In genomic region chr12:62604373-62604772, GRCh38 we compare ENCODE assay signal across 8 cellular contexts.
DNase-seq lines count a peak whose midpoint lies in the region; ATAC-seq, FAIRE-seq and TF ChIP-seq lines count a peak whose summit lies in the region.

No MANE protein-coding gene starts in this region.

- H3K9me3 Mint-ChIP-seq in stimulated activated naive CD8-positive, alpha-beta T cell treated with anti-CD3 and anti-CD28 coated beads, Interleukin-15, Interleukin-2, amounts not matched to agents 100 ng/mL and 50 ng/mL, for 24 hours = no peaks in the 10 kb centered on the region

- H4K20me1 ChIP-seq in K562 (replicated peaks; ENCODE audit: control insufficient read depth, insufficient read depth, low read length) = no peaks in the 10 kb centered on the region

- peak overlapping the region in 1 of 2 experiments; percentile 98; a peak in 3 of 4 replicates for H3K9ac ChIP-seq in K562 (ENCODE audit: insufficient read depth in 1 of 2, low read depth in 2 of 2, low read length in 2 of 2)

- H3K4me3 ChIP-seq in K562 (peak overlapping the region; percentile 73), mesodermal cell (ENCODE audit: extremely low read depth, insufficient read depth, low read length, poor library complexity, severe bottlenecking) (peak overlapping the region; percentile 88), aorta (ENCODE audit: low read length in 2 of 2) (peak overlapping the region; percentile 48 to 94)

- H3K36me3 ChIP-seq in K562 (ENCODE audit: control insufficient read depth, insufficient read depth, low read length) (peaks cover 2% of the 10 kb centered on the region; the same call in 1 of the 3 replicates), mesodermal cell (ENCODE audit: control insufficient read depth, insufficient read depth, low read length) (peaks cover 16% of the 10 kb centered on the region), aorta (ENCODE audit: control insufficient read depth in 1 of 2, insufficient read depth in 2 of 2, low read length in 1 of 2) (no peaks in the 10 kb centered on the region)

- no peak for TF ChIP-seq POLR2A in K562 (conservative IDR thresholded peaks at IDR 0.05)

- no peak for TF ChIP-seq EP300 in K562 (IDR thresholded peaks at IDR 0.05; ENCODE audit: low read length)

- CTCF ChIA-PET in K562 (lab: Yijun Ruan, JAX; ENCODE audit: low intra/inter-chr PET ratio) = no interaction called here

- H3K27me3 ChIP-seq in K562 (ENCODE audit: control insufficient read depth in 2 of 2, insufficient read depth in 2 of 2, low read length in 2 of 2) = no peaks in the 10 kb centered on the region
- H3K27me3 ChIP-seq in aorta (ENCODE audit: control insufficient read depth in 1 of 2, insufficient read depth in 2 of 2, low read length in 1 of 2) = no peaks in the 10 kb centered on the region

- no peak for TF ChIP-seq CTCF in K562 (IDR thresholded peaks at IDR 0.05 in 2 of 3, conservative IDR thresholded peaks at IDR 0.05 in 1 of 3; ENCODE audit: insufficient read depth in 2 of 3, low read depth in 1 of 3, low read length in 3 of 3)

- TF ChIP-seq RAD21 in K562 (CRISPR knock-in tag; conservative IDR thresholded peaks at IDR 0.05 in 1 of 2, IDR thresholded peaks at IDR 0.05 in 1 of 2) = no peak

- peaks cover 33% of the 10 kb centered on the region for H3K79me2 ChIP-seq in K562 (ENCODE audit: control insufficient read depth, insufficient read depth, low read length)

- no peak for ATAC-seq in stimulated activated naive CD8-positive, alpha-beta T cell treated with anti-CD3 and anti-CD28 coated beads, Interleukin-15, Interleukin-2, amounts not matched to agents 100 U/mL and 50 U/mL, for 24 hours
- ATAC-seq in K562 = no peak
- no peak for ATAC-seq in aorta (ENCODE audit: low FRiP score)
- ATAC-seq in left colon = no peak
- ATAC-seq in activated CD4-positive, CD25-positive, alpha-beta regulatory T cell treated with anti-CD3 and anti-CD28 coated beads, Interleukin-2, amount 50 U/mL, for 24 hours = no peak

- peaks cover 23% of the 10 kb centered on the region for H3K36me3 Mint-ChIP-seq in stimulated activated naive CD8-positive, alpha-beta T cell treated with anti-CD3 and anti-CD28 coated beads, Interleukin-15, Interleukin-2, amounts not matched to agents 100 ng/mL and 50 ng/mL, for 24 hours (ENCODE audit: low read depth)

- H3K4me1 Mint-ChIP-seq in stimulated activated naive CD8-positive, alpha-beta T cell treated with anti-CD3 and anti-CD28 coated beads, Interleukin-15, Interleukin-2, amounts not matched to agents 100 ng/mL and 50 ng/mL, for 24 hours (ENCODE audit: low read depth) = peaks cover 51% of the 10 kb centered on the region

- POLR2A ChIA-PET in K562 (lab: Yijun Ruan, JAX) = interaction anchor here (0.6 to 2.5 kb wide), 4 partner anchors 7 to 1206 kb away, joined by 3 to 7 read pairs (median 4); no protein-coding TSS in a partner anchor

- peak overlapping the region; percentile 94 for H3K27ac Mint-ChIP-seq in stimulated activated naive CD8-positive, alpha-beta T cell treated with anti-CD3 and anti-CD28 coated beads, Interleukin-15, Interleukin-2, amounts not matched to agents 100 ng/mL and 50 ng/mL, for 24 hours

- H3K27ac ChIP-seq in K562 (ENCODE audit: extremely low read depth, low read depth, low read length) (no peak overlapping the region), mesodermal cell (ENCODE audit: low read depth, low read length, severe bottlenecking) (peak overlapping the region; percentile 100), aorta (ENCODE audit: low read depth in 1 of 2, low read length in 2 of 2) (no peak overlapping the region)

- no peak overlapping the region for H2AFZ ChIP-seq in K562 (ENCODE audit: low read depth, low read length)

- no peaks in the 10 kb centered on the region for H3K9me1 ChIP-seq in K562 (ENCODE audit: control insufficient read depth, insufficient read depth, low read length)

- H3K4me1 ChIP-seq in K562 (replicated peaks in 1 of 2; ENCODE audit: control insufficient read depth in 2 of 2, insufficient read depth in 2 of 2, low read length in 2 of 2) (peaks cover 17% of the 10 kb centered on the region in 2 experiments; a peak in 4 of 5 replicates), mesodermal cell (ENCODE audit: control insufficient read depth, insufficient read depth, low read length, poor library complexity, severe bottlenecking) (peaks cover 9% of the 10 kb centered on the region), aorta (ENCODE audit: control insufficient read depth in 1 of 2, insufficient read depth in 2 of 2, low read length in 2 of 2) (peaks cover 0 to 3% of the 10 kb centered on the region in 2 donors)

- peak overlapping the region; percentile 86 for H3K4me2 ChIP-seq in K562 (ENCODE audit: insufficient read depth, low read length)

- intact Hi-C loops in K562 (cut with micrococcal nuclease) = loop anchor here (10.0 kb wide), 1 partner anchor 340 kb away; the partner anchor contains the start of gene USP15
- intact Hi-C loops in aorta (cut with DNase I) = loop anchor here in 1 of 2 donors (5.0 kb wide), 1 partner anchor 137 kb away; the partner anchor contains the start of gene MON2
- intact Hi-C loops in left colon (cut with DNase I, micrococcal nuclease) = loop anchor here in 1 of 2 donors (5.0 kb wide), 1 partner anchor 188 kb away; no protein-coding TSS in a partner anchor

- peak overlapping the region; percentile 91 for H3K4me3 Mint-ChIP-seq in stimulated activated naive CD8-positive, alpha-beta T cell treated with anti-CD3 and anti-CD28 coated beads, Interleukin-15, Interleukin-2, amounts not matched to agents 100 ng/mL and 50 ng/mL, for 24 hours

- in situ Hi-C loops in K562 (cut with MboI) = no loop called here

- DNase-seq in stimulated activated naive CD8-positive, alpha-beta T cell treated with anti-CD3 and anti-CD28 coated beads, Interleukin-15, Interleukin-2, amounts not matched to agents 100 U/mL and 50 U/mL, for 24 hours = no peak
- DNase-seq in K562 (ENCODE audit: extremely low read depth in 1 of 4, low spot score in 3 of 4) (no peak), aorta (no peak), left colon (no peak), DMS153 treated with DMSO at 0.1 percent for 48 hours (lab: John Stamatoyannopoulos, UW; ENCODE audit: unreplicated experiment) (no peak)

- no peak for FAIRE-seq in K562 (lab: Jason Lieb, UNC)

- BruUV-seq in K562 (replicated peaks; lab: Mats Ljungman, UMichigan) = no TSS peak

- no peaks in the 10 kb centered on the region for H3K27me3 Mint-ChIP-seq in stimulated activated naive CD8-positive, alpha-beta T cell treated with anti-CD3 and anti-CD28 coated beads, Interleukin-15, Interleukin-2, amounts not matched to agents 100 ng/mL and 50 ng/mL, for 24 hours

- 57% methylated on average over 1 of the region's 1 CpG for WGBS in K562 (ENCODE audit: insufficient coverage, low coverage, missing lambda C conversion rate)
- 0% methylated on average over 1 of the region's 1 CpG; no CpG with 5 or more reads in 1 of the 2 experiments for WGBS in mesodermal cell (ENCODE audit: insufficient coverage in 2 of 2), 2 experiments
- 2 to 5% methylated on average over 1 of the region's 1 CpG for whole genome bisulfite sequencing in aorta, 2 donors

- H3K9me3 ChIP-seq in K562 (replicated peaks; ENCODE audit: control insufficient read depth, insufficient read depth, low read depth, low read length) (no peaks in the 10 kb centered on the region), mesodermal cell (ENCODE audit: control insufficient read depth, low read length) (no peaks in the 10 kb centered on the region), aorta (ENCODE audit: control insufficient read depth, low read length) (no peaks in the 10 kb centered on the region)

TF ChIP-seq in K562, 482 proteins besides CTCF, POLR2A, EP300 and RAD21:
- TF ChIP-seq NR2C1 (IDR thresholded peaks at IDR 0.05) (no peak), NR2C1 (tag; IDR thresholded peaks at IDR 0.05) (no peak), KDM5B (IDR thresholded peaks at IDR 0.05; ENCODE audit: insufficient replicate concordance, low read depth, low read length) (peak; percentile 3)
TF ChIP-seq in K562: peak in this region for 1.
